ENCODE assay signal across 11 cellular contexts in genomic region chr10:45253183-45253914, GRCh38.
A peak's percentile ranks its signal among the peaks of the same experiment; 100 is the strongest.
DNase-seq lines count a peak whose midpoint lies in the region; ATAC-seq and TF ChIP-seq lines count a peak whose summit lies in the region.
"Had no signal": no experiment of that assay in that cellular context is flagged by ENCODE, and none has a peak within 500 bp of the region (broad histone marks: within the 10 kb centered on the region; RNA-seq: fewer than 3 reads in every experiment).

No MANE protein-coding gene starts in this region.

- 83% methylated on average over 2 of the region's 2 CpGs for WGBS in hepatocyte (ENCODE audit: low lambda C conversion rate, missing lambda C conversion rate)

- H3K9me3 ChIP-seq in SJCRH30 (replicated peaks) (no peaks in the 10 kb centered on the region), colonic mucosa (no peaks in the 10 kb centered on the region), hepatocyte (ENCODE audit: low read depth) (no peaks in the 10 kb centered on the region)

- peak; percentile 46 for DNase-seq in GM10248 (ENCODE audit: extremely low spot score)
- DNase-seq in SJCRH30, result no peak
- DNase-seq in colonic mucosa, result no peak
- no peak for DNase-seq in hepatocyte (ENCODE audit: low spot score)
- DNase-seq in HUDEP-2 (lab: John Stamatoyannopoulos, UW; ENCODE audit: unreplicated experiment in 76 of 76), result no peak
- DNase-seq: CD4-positive, alpha-beta T cell; WERI-Rb-1 had no signal

- H3K4me1 ChIP-seq in SJCRH30 (no peaks in the 10 kb centered on the region), colonic mucosa (no peaks in the 10 kb centered on the region), hepatocyte (ENCODE audit: insufficient read depth) (no peaks in the 10 kb centered on the region)

- H3K4me3 ChIP-seq in SJCRH30, result no peak overlapping the region
- H3K4me3 ChIP-seq in colonic mucosa, result no peak overlapping the region
- no peak overlapping the region for H3K4me3 ChIP-seq in hepatocyte

- CTCF ChIA-PET in GM10248 (lab: Yijun Ruan, JAX), result interaction anchor here (0.7 to 2.1 kb wide), 6 partner anchors 9 to 776 kb away, joined by 3 to 10 read pairs (median 4); partner anchors contain the start of gene ZFAND4

- H3K9ac ChIP-seq in colonic mucosa (ENCODE audit: low read depth in 2 of 2, low read length in 2 of 2), result no peak overlapping the region

- H3K27ac ChIP-seq in SJCRH30, result no peak overlapping the region
- H3K27ac ChIP-seq in colonic mucosa, result no peak overlapping the region
- no peak overlapping the region for H3K27ac ChIP-seq in hepatocyte
- H3K27ac ChIP-seq: WERI-Rb-1 had no signal

- H3K27me3 ChIP-seq in SJCRH30, result no peaks in the 10 kb centered on the region
- no peaks in the 10 kb centered on the region for H3K27me3 ChIP-seq in colonic mucosa
- H3K27me3 ChIP-seq in hepatocyte, result no peaks in the 10 kb centered on the region

- H3K36me3 ChIP-seq in SJCRH30, result no peaks in the 10 kb centered on the region
- no peaks in the 10 kb centered on the region for H3K36me3 ChIP-seq in colonic mucosa
- H3K36me3 ChIP-seq in hepatocyte (replicated peaks; ENCODE audit: insufficient read depth, low read depth), result no peaks in the 10 kb centered on the region
- H3K36me3 ChIP-seq: WERI-Rb-1 had no signal

- no peak overlapping the region for H2AFZ ChIP-seq in hepatocyte

- intact Hi-C loops in colonic mucosa (cut with DNase I), result loop anchor here (10.0 kb wide), 1 partner anchor 201 kb away; no protein-coding TSS in a partner anchor

- ATAC-seq in GM18870 (IDR thresholded peaks at IDR 0.05; ENCODE audit: unreplicated experiment) (peak; percentile 66), HG02623 (IDR thresholded peaks at IDR 0.05; ENCODE audit: unreplicated experiment) (peak; percentile 78), HG03565 (IDR thresholded peaks at IDR 0.05; ENCODE audit: unreplicated experiment) (peak; percentile 65)
- ATAC-seq: Panc1 had no signal

- no peaks in the 10 kb centered on the region for H3K79me2 ChIP-seq in hepatocyte

- no peak for TF ChIP-seq CTCF in GM10248 (IDR thresholded peaks at IDR 0.05; ENCODE audit: control extremely low read depth, extremely low read depth, low read depth, missing control alignments)
- TF ChIP-seq CTCF in colonic mucosa (IDR thresholded peaks at IDR 0.05), result no peak
- TF ChIP-seq CTCF in hepatocyte (IDR thresholded peaks at IDR 0.05; ENCODE audit: poor library complexity), result no peak

- no peaks in the 10 kb centered on the region for H3K9me2 ChIP-seq in hepatocyte (replicated peaks; ENCODE audit: insufficient read depth)

- H3K4me2 ChIP-seq in hepatocyte, result no peak overlapping the region

- H4K20me1 ChIP-seq in hepatocyte (ENCODE audit: insufficient read depth, poor library complexity, severe bottlenecking), result no peaks in the 10 kb centered on the region

- POLR2A ChIA-PET in GM10248 (lab: Yijun Ruan, JAX), result no interaction called here
